In the genomic region with DNA sequence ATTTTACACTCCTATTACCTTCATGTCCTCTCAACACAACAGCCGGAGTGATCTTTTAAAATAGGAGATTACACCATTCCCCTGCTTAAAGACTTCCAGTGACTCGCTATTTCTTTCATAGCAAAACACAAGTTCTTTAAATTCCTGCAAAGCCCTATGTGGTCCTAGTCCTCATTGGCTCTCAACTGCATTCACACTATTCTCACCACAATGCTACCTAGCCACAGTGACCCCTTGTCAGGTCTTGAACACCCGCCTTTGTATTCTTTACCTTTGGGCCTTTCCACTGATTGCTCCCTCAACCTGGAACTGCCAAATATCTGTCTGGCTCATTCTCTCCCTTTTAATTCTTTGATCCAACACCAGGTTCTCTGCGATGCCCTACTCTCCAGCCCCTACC, we compare ENCODE assay signal across 6 cellular contexts.
"Had no signal": no experiment of that assay in that cellular context is flagged by ENCODE, and none has a peak within 500 bp of the region (broad histone marks: within the 10 kb centered on the region; RNA-seq: fewer than 3 reads in every experiment).

No MANE protein-coding gene starts in this region.

- ATAC-seq: HepG2, K562 had no signal

- H3K27ac Mint-ChIP-seq: IgD-negative memory B cell had no signal

- DNase-seq: IMR-90, KBM-7 had no signal

- H3K4me3 Mint-ChIP-seq: IgD-negative memory B cell had no signal

- H3K9me3 Mint-ChIP-seq: IgD-negative memory B cell had no signal

- H3K4me3 ChIP-seq: K562 had no signal

- H3K27ac ChIP-seq: HL-60 had no signal
